ENCODE assay signal across 2 cellular contexts in the genomic region with DNA sequence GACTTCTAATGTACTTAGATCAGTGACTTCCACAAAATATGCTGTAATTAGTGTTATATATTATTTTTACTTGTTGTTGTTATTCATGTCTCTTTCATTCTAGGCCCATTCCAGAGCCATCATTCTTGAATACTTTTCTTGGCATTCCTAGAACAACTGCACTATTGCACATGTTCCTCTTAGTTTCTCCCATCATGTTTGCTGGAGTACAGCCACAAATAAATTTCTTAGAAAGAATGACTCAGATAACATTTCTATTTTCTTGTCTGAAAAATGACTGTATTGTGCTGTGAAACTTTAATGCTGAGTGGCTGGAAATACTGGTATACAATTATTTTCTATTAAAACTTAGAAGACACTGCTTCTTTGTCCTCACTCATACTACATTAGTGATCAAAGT.
TF ChIP-seq lines count a peak whose summit lies in the region.

No MANE protein-coding gene starts in this region.

TF ChIP-seq in SK-N-SH treated with all-trans-retinoic acid at 6 μM for 48 hours, 23 proteins besides CTCF, POLR2A, EP300 and RAD21:
- TF ChIP-seq, protein P1, sequence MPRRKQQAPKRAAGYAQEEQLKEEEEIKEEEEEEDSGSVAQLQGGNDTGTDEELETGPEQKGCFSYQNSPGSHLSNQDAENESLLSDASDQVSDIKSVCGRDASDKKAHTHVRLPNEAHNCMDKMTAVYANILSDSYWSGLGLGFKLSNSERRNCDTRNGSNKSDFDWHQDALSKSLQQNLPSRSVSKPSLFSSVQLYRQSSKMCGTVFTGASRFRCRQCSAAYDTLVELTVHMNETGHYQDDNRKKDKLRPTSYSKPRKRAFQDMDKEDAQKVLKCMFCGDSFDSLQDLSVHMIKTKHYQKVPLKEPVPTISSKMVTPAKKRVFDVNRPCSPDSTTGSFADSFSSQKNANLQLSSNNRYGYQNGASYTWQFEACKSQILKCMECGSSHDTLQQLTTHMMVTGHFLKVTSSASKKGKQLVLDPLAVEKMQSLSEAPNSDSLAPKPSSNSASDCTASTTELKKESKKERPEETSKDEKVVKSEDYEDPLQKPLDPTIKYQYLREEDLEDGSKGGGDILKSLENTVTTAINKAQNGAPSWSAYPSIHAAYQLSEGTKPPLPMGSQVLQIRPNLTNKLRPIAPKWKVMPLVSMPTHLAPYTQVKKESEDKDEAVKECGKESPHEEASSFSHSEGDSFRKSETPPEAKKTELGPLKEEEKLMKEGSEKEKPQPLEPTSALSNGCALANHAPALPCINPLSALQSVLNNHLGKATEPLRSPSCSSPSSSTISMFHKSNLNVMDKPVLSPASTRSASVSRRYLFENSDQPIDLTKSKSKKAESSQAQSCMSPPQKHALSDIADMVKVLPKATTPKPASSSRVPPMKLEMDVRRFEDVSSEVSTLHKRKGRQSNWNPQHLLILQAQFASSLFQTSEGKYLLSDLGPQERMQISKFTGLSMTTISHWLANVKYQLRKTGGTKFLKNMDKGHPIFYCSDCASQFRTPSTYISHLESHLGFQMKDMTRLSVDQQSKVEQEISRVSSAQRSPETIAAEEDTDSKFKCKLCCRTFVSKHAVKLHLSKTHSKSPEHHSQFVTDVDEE (CRISPR knock-in tag; IDR thresholded peaks at IDR 0.05): no peak
- peak; percentile 40 for TF ChIP-seq ISL1 (CRISPR knock-in tag; IDR thresholded peaks at IDR 0.05)

TF ChIP-seq in SK-N-SH, 30 proteins besides CTCF, POLR2A, EP300 and RAD21 (continued from another document):
- TF ChIP-seq, protein P2, sequence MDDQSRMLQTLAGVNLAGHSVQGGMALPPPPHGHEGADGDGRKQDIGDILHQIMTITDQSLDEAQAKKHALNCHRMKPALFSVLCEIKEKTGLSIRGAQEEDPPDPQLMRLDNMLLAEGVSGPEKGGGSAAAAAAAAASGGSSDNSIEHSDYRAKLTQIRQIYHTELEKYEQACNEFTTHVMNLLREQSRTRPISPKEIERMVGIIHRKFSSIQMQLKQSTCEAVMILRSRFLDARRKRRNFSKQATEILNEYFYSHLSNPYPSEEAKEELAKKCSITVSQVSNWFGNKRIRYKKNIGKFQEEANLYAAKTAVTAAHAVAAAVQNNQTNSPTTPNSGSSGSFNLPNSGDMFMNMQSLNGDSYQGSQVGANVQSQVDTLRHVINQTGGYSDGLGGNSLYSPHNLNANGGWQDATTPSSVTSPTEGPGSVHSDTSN (IDR thresholded peaks at IDR 0.05): no peak
- no peak for TF ChIP-seq TCF12 (IDR thresholded peaks at IDR 0.05)
- TF ChIP-seq YY1 (IDR thresholded peaks at IDR 0.05; ENCODE audit: low read depth): no peak
- no peak for TF ChIP-seq TAF1 (IDR thresholded peaks at IDR 0.05; ENCODE audit: borderline replicate concordance, low read depth, low read length)
- TF ChIP-seq, protein P3, sequence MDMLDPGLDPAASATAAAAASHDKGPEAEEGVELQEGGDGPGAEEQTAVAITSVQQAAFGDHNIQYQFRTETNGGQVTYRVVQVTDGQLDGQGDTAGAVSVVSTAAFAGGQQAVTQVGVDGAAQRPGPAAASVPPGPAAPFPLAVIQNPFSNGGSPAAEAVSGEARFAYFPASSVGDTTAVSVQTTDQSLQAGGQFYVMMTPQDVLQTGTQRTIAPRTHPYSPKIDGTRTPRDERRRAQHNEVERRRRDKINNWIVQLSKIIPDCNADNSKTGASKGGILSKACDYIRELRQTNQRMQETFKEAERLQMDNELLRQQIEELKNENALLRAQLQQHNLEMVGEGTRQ (IDR thresholded peaks at IDR 0.05; ENCODE audit: borderline replicate concordance, low read depth, low read length): no peak
- no peak for TF ChIP-seq SMC3 (IDR thresholded peaks at IDR 0.05; ENCODE audit: low read depth, low read length)
